Comparison of ENCODE assay signal across 13 cellular contexts in genomic region chr12:40248585-40249297, GRCh38. TPM values are rescaled to one million over a fixed set of nuclear protein-coding genes. Genes with fewer than 3 reads are reported as not detected.
DNase-seq lines count a peak whose midpoint lies in the region; ATAC-seq and TF ChIP-seq lines count a peak whose summit lies in the region.
"Had no signal": no experiment of that assay in that cellular context is flagged by ENCODE, and none has a peak within 500 bp of the region (broad histone marks: within the 10 kb centered on the region; RNA-seq: fewer than 3 reads in every experiment).

No MANE protein-coding gene starts in this region.

- H3K9me3 ChIP-seq in vagina, result no peaks in the 10 kb centered on the region
- H3K9me3 ChIP-seq: right atrium auricular region had no signal

- H3K27ac ChIP-seq in RWPE1 (no peak overlapping the region), vagina (no peak overlapping the region)
- H3K27ac ChIP-seq: right atrium auricular region had no signal

- H3K27me3 Mint-ChIP-seq in stimulated activated naive B cell treated with anti-CD40 and anti-IgM and Interleukin-4, amounts not matched to agents 10 μg/mL and 1 μg/mL and 100 μg/mL, for 72 hours, result no peaks in the 10 kb centered on the region

- DNase-seq in NOMO-1 treated with DMSO at 0.1 percent for 48 hours (lab: John Stamatoyannopoulos, UW; ENCODE audit: unreplicated experiment) (peak; percentile 44), NOMO-1 treated with dmso at 0.1 percent for 144 hours (lab: John Stamatoyannopoulos, UW; ENCODE audit: unreplicated experiment) (no peak), RWPE1 (ENCODE audit: low spot score) (peak; percentile 41), hippocampal formation (lab: John Stamatoyannopoulos, UW) (no peak), vagina (ENCODE audit: extremely low spot score in 2 of 2) (no peak)
- no peak for DNase-seq in stimulated activated naive B cell treated with anti-CD40 and anti-IgM and Interleukin-4, amounts not matched to agents 10 μg/mL and 1 μg/mL and 100 μg/mL, for 72 hours
- DNase-seq: anterior cingulate cortex, endodermal cell, NCI-H774 had no signal

- peaks cover 3 to 4% of the 10 kb centered on the region in 2 donors for H3K9me3 Mint-ChIP-seq in stimulated activated naive B cell treated with anti-CD40 and anti-IgM and Interleukin-4, amounts not matched to agents 10 μg/mL and 1 μg/mL and 100 μg/mL, for 72 hours
- H3K9me3 Mint-ChIP-seq: endodermal cell; T-helper 2 cell treated with Interferon-gamma antibody and Interleukin-4, amounts not matched to agents 5 μg/mL and 100 μg/mL, for 36 hours had no signal

- no peaks in the 10 kb centered on the region for H3K27me3 ChIP-seq in vagina
- H3K27me3 ChIP-seq: right atrium auricular region had no signal

- H3K36me3 ChIP-seq in vagina, result peaks cover 0 to 14% of the 10 kb centered on the region in 2 donors

- H3K4me3 ChIP-seq in vagina, result no peak overlapping the region
- H3K4me3 ChIP-seq: right atrium auricular region had no signal

- H3K36me3 Mint-ChIP-seq in stimulated activated naive B cell treated with anti-CD40 and anti-IgM and Interleukin-4, amounts not matched to agents 10 μg/mL and 1 μg/mL and 100 μg/mL, for 72 hours, result peaks cover 12 to 17% of the 10 kb centered on the region in 2 donors

- CTCF ChIA-PET in RWPE1 (lab: Yijun Ruan, JAX), result interaction anchor here (0.7 to 0.9 kb wide), 2 partner anchors 110 to 1997 kb away, joined by 4 to 5 read pairs; no protein-coding TSS in a partner anchor

- peaks cover 8 to 19% of the 10 kb centered on the region in 2 donors for H3K4me1 Mint-ChIP-seq in stimulated activated naive B cell treated with anti-CD40 and anti-IgM and Interleukin-4, amounts not matched to agents 10 μg/mL and 1 μg/mL and 100 μg/mL, for 72 hours
- H3K4me1 Mint-ChIP-seq: endodermal cell had no signal

- peak overlapping the region; percentile 94 for H3K27ac Mint-ChIP-seq in stimulated activated naive B cell treated with anti-CD40 and anti-IgM and Interleukin-4, amounts not matched to agents 10 μg/mL and 1 μg/mL and 100 μg/mL, for 72 hours
- H3K27ac Mint-ChIP-seq: endodermal cell; T-helper 2 cell treated with Interferon-gamma antibody and Interleukin-4, amounts not matched to agents 5 μg/mL and 100 μg/mL, for 36 hours had no signal

- intact Hi-C loops in vagina (cut with DNase I), result no loop called here

- POLR2A ChIA-PET in RWPE1 (lab: Yijun Ruan, JAX; ENCODE audit: low non-redundant PET), result no interaction called here

- TF ChIP-seq POLR2A in vagina (IDR thresholded peaks at IDR 0.05), result no peak

- no peaks in the 10 kb centered on the region for H3K4me1 ChIP-seq in vagina
- H3K4me1 ChIP-seq: right atrium auricular region had no signal

- TF ChIP-seq CTCF in RWPE1 (conservative IDR thresholded peaks at IDR 0.05; ENCODE audit: low read depth) (no peak), vagina (IDR thresholded peaks at IDR 0.05) (no peak)

- peak; percentile 64 for ATAC-seq in HG03045 (IDR thresholded peaks at IDR 0.05; ENCODE audit: unreplicated experiment)
- peak; percentile 80 to 82 for ATAC-seq in stimulated activated naive B cell treated with anti-CD40 and anti-IgM and Interleukin-4, amounts not matched to agents 10 μg/mL and 1 μg/mL and 100 μg/mL, for 72 hours (replicated peaks)
- no peak for ATAC-seq in GM19351 (IDR thresholded peaks at IDR 0.05; ENCODE audit: unreplicated experiment)

- peak overlapping the region; percentile 15 to 77 for H3K4me3 Mint-ChIP-seq in stimulated activated naive B cell treated with anti-CD40 and anti-IgM and Interleukin-4, amounts not matched to agents 10 μg/mL and 1 μg/mL and 100 μg/mL, for 72 hours
- H3K4me3 Mint-ChIP-seq: endodermal cell; T-helper 2 cell treated with Interferon-gamma antibody and Interleukin-4, amounts not matched to agents 5 μg/mL and 100 μg/mL, for 36 hours had no signal

RNA-seq across cellular contexts. Expression of gene LRRK2, which starts 23.9 kb away (rescaled TPM):
- total RNA-seq in vagina, result 37.1 TPM

Comparison
In these comparisons a context has a peak if more than half of its experiments do, and no peak if none do; other contexts are left out.
1. DNase-seq: peak in NOMO-1 treated with DMSO at 0.1 percent for 48 hours (single experiment) and RWPE1 (single experiment); none in NOMO-1 treated with dmso at 0.1 percent for 144 hours (single experiment), stimulated activated naive B cell treated with anti-CD40 and anti-IgM and Interleukin-4, amounts not matched to agents 10 μg/mL and 1 μg/mL and 100 μg/mL, for 72 hours (single experiment), hippocampal formation (0 of 2) and vagina (0 of 2).